In the genomic region with DNA sequence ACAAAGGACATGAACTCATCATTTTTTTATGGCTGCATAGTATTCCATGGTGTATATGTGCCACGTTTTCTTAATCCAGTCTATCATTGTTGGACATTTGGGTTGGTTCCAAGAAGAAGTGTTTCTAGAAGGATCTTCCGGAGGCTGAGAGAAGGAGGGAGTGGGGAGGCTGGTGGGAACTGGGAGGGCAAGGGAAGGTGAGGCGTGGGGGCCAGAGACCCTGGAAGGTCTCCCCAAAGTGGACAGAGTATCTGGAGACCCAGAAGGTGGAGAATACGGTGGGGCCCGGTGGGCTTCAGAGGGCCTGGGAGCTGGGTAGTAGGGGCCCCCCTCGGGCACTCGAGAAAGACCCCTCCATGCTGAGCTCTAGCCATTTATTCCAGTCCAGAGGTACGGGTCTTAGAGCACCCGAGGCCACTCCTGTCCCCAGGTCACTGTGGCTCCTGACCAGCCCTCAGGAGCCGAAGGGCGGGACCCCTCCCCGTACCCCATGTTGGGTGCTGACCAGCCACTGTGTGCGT, we compare ENCODE assay signal across 22 cellular contexts. TPM values are rescaled to one million over a fixed set of nuclear protein-coding genes. Genes with fewer than 3 reads are reported as not detected.
"Had no signal": no experiment of that assay in that cellular context is flagged by ENCODE, and none has a peak within 500 bp of the region (broad histone marks: within the 10 kb centered on the region; RNA-seq: fewer than 3 reads in every experiment).

No MANE protein-coding gene starts in this region.

- H3K36me3 Mint-ChIP-seq: mesothelial cell of epicardium had no signal

- FAIRE-seq: endothelial cell of umbilical vein had no signal

- H3K4me3 ChIP-seq: esophagus squamous epithelium, hepatocyte, skin epidermis had no signal

- H3K27ac Mint-ChIP-seq: activated T-helper 17 cell treated with anti-CD3 and anti-CD28 coated beads, Interleukin-2, amount 50 U/mL, for 72 hours; mesothelial cell of epicardium; nephron; progenitor cell of endocrine pancreas had no signal

- H3K79me2 ChIP-seq: hepatocyte had no signal

- H2AFZ ChIP-seq: hepatocyte had no signal

- H3K4me3 Mint-ChIP-seq: activated T-helper 17 cell treated with anti-CD3 and anti-CD28 coated beads, Interleukin-2, amount 50 U/mL, for 72 hours; mesothelial cell of epicardium; nephron had no signal

- H3K27me3 ChIP-seq: hepatocyte had no signal

- H3K36me3 ChIP-seq: esophagus squamous epithelium had no signal

- ATAC-seq: activated T-helper 17 cell treated with anti-CD3 and anti-CD28 coated beads, Interleukin-2, amount 50 U/mL, for 72 hours; left colon; stimulated activated naive CD8-positive, alpha-beta T cell treated with anti-CD3 and anti-CD28 coated beads, Interleukin-15, Interleukin-2, amounts not matched to agents 100 U/mL and 50 U/mL, for 24 hours had no signal

- H3K9me3 Mint-ChIP-seq: activated T-helper 17 cell treated with anti-CD3 and anti-CD28 coated beads, Interleukin-2, amount 50 U/mL, for 72 hours; mesothelial cell of epicardium; nephron had no signal

- H3K4me2 ChIP-seq: hepatocyte had no signal

- DNase-seq: activated CD4-positive, alpha-beta T cell treated with anti-CD3 and anti-CD28 coated beads, Interleukin-2, amount 50 U/mL, for 4 hours; activated naive CD4-positive, alpha-beta T cell treated with anti-CD3 and anti-CD28 coated beads, Interleukin-2, amount 50 U/mL, for 16 hours; activated T-cell treated with anti-CD3 and anti-CD28 coated beads for 4 hours; cortex of kidney; effector CD4-positive, alpha-beta T cell; esophagus squamous epithelium; nucleus accumbens; stimulated activated naive CD8-positive, alpha-beta T cell treated with anti-CD3 and anti-CD28 coated beads, Interleukin-15, Interleukin-2, amounts not matched to agents 100 U/mL and 50 U/mL, for 24 hours; substantia nigra; T1000; trophoblast cell had no signal

- H3K9me3 ChIP-seq: esophagus squamous epithelium had no signal

- H3K27ac ChIP-seq: esophagus squamous epithelium, hepatocyte, skin epidermis had no signal

- H3K4me1 Mint-ChIP-seq: mesothelial cell of epicardium, nephron had no signal

- H3K4me1 ChIP-seq: esophagus squamous epithelium had no signal

RNA-seq across cellular contexts. Expression of gene MUC5AC, which starts 38.9 kb away (rescaled TPM):
- total RNA-seq: activated T-helper 17 cell treated with anti-CD3 and anti-CD28 coated beads, Interleukin-2, amount 50 U/mL, for 72 hours; aorta; endothelial cell of umbilical vein; lung microvascular endothelial cell; mesothelial cell of epicardium; progenitor cell of endocrine pancreas; T-helper 1 cell treated with Interleukin-12 subunit alpha and Interleukin-12 subunit beta and Interleukin-4 antibody, amounts not matched to agents 30 ng/mL and 1 ng/mL, for 36 hours had no signal
- polyA plus RNA-seq: endothelial cell of umbilical vein had no signal

RNA-seq across cellular contexts. Expression of gene MUC2, which starts 44.1 kb away (rescaled TPM):
- total RNA-seq: activated T-helper 17 cell treated with anti-CD3 and anti-CD28 coated beads, Interleukin-2, amount 50 U/mL, for 72 hours; endothelial cell of umbilical vein; lung microvascular endothelial cell; progenitor cell of endocrine pancreas; T-helper 1 cell treated with Interleukin-12 subunit alpha and Interleukin-12 subunit beta and Interleukin-4 antibody, amounts not matched to agents 30 ng/mL and 1 ng/mL, for 36 hours had no signal
- polyA plus RNA-seq: endothelial cell of umbilical vein had no signal
